In the genomic region with DNA sequence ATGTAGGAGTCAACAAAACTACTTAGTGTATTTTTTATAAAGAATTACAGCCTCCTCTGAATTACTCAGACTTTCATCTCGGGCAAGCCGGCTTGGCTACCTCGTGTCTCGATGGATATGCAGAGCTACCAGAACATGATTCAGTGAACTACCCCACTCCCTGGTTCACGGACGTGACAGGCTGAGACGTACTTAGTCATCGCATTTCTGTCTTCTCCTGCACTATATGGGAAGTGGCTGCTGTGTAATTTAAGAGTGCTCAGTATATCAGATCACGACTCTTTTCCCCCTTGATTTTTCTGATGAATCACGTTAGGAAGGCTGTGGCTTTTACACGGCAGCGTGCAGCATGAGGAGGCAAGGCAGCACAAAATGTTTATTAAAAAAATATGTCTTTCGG, we compare ENCODE assay signal across 8 cellular contexts.
DNase-seq lines count a peak whose midpoint lies in the region; ATAC-seq and TF ChIP-seq lines count a peak whose summit lies in the region.

No MANE protein-coding gene starts in this region.

- peaks cover 17% of the 10 kb centered on the region for H3K4me1 Mint-ChIP-seq in stimulated activated effector memory CD8-positive, alpha-beta T cell treated with anti-CD3 and anti-CD28 coated beads, Interleukin-12 subunit alpha, Interleukin-12 subunit beta, amount 100 ng/mL, for 72 hours
- peaks cover 5 to 11% of the 10 kb centered on the region in 2 donors for H3K4me1 Mint-ChIP-seq in immature natural killer cell

- peak; percentile 17 for DNase-seq in NCI-H82 (lab: John Stamatoyannopoulos, UW)
- no peak for DNase-seq in NCI-H82 treated with DMSO at 0.1 percent for 48 hours (lab: John Stamatoyannopoulos, UW; ENCODE audit: unreplicated experiment)
- peak; percentile 38 for DNase-seq in activated T-cell treated with anti-CD3 and anti-CD28 coated beads, Interleukin-2, amount 50 U/mL, for 1 hour
- peak; percentile 97 for DNase-seq in kidney tubule cell (ENCODE audit: low spot score)
- DNase-seq in stimulated activated effector memory CD8-positive, alpha-beta T cell treated with anti-CD3 and anti-CD28 coated beads, Interleukin-12 subunit alpha, Interleukin-12 subunit beta, amount 100 ng/mL, for 72 hours (ENCODE audit: low spot score in 2 of 2) = peak in 1 of 2 donors; percentile 17
- DNase-seq in GM10248 (ENCODE audit: extremely low spot score) = no peak
- DNase-seq in immature natural killer cell = no peak
- no peak for DNase-seq in AML-193 (lab: John Stamatoyannopoulos, UW)

- no peak overlapping the region for H3K4me3 Mint-ChIP-seq in stimulated activated effector memory CD8-positive, alpha-beta T cell treated with anti-CD3 and anti-CD28 coated beads, Interleukin-12 subunit alpha, Interleukin-12 subunit beta, amount 100 ng/mL, for 72 hours
- H3K4me3 Mint-ChIP-seq in immature natural killer cell = no peak overlapping the region

- peaks cover 2% of the 10 kb centered on the region for H3K9me3 Mint-ChIP-seq in stimulated activated effector memory CD8-positive, alpha-beta T cell treated with anti-CD3 and anti-CD28 coated beads, Interleukin-12 subunit alpha, Interleukin-12 subunit beta, amount 100 ng/mL, for 72 hours
- H3K9me3 Mint-ChIP-seq in immature natural killer cell = no peaks in the 10 kb centered on the region

- ATAC-seq in stimulated activated effector memory CD8-positive, alpha-beta T cell treated with anti-CD3 and anti-CD28 coated beads, Interleukin-12 subunit alpha, Interleukin-12 subunit beta, amount 100 ng/mL, for 72 hours = peak; percentile 100

- H3K27ac Mint-ChIP-seq in stimulated activated effector memory CD8-positive, alpha-beta T cell treated with anti-CD3 and anti-CD28 coated beads, Interleukin-12 subunit alpha, Interleukin-12 subunit beta, amount 100 ng/mL, for 72 hours = no peak overlapping the region
- H3K27ac Mint-ChIP-seq in immature natural killer cell = no peak overlapping the region

- POLR2A ChIA-PET in GM10248 (lab: Yijun Ruan, JAX) = no interaction called here

- peaks cover 6 to 20% (median 11%) of the 10 kb centered on the region in 3 donors for H3K27me3 Mint-ChIP-seq in immature natural killer cell (ENCODE audit: low read depth in 3 of 3)

- CTCF ChIA-PET in GM10248 (lab: Yijun Ruan, JAX) = no interaction called here

- TF ChIP-seq CTCF in GM10248 (IDR thresholded peaks at IDR 0.05; ENCODE audit: control extremely low read depth, extremely low read depth, low read depth, missing control alignments) = no peak

- no peaks in the 10 kb centered on the region for H3K36me3 Mint-ChIP-seq in stimulated activated effector memory CD8-positive, alpha-beta T cell treated with anti-CD3 and anti-CD28 coated beads, Interleukin-12 subunit alpha, Interleukin-12 subunit beta, amount 100 ng/mL, for 72 hours
- no peaks in the 10 kb centered on the region for H3K36me3 Mint-ChIP-seq in immature natural killer cell

Comparison
In these comparisons a context has a peak if more than half of its experiments do, and no peak if none do; other contexts are left out.
1. DNase-seq: peak in NCI-H82 (single experiment), activated T-cell treated with anti-CD3 and anti-CD28 coated beads, Interleukin-2, amount 50 U/mL, for 1 hour (single experiment) and kidney tubule cell (single experiment); none in NCI-H82 treated with DMSO at 0.1 percent for 48 hours (single experiment), GM10248 (single experiment), immature natural killer cell (0 of 3) and AML-193 (0 of 2).